In the genomic region with DNA sequence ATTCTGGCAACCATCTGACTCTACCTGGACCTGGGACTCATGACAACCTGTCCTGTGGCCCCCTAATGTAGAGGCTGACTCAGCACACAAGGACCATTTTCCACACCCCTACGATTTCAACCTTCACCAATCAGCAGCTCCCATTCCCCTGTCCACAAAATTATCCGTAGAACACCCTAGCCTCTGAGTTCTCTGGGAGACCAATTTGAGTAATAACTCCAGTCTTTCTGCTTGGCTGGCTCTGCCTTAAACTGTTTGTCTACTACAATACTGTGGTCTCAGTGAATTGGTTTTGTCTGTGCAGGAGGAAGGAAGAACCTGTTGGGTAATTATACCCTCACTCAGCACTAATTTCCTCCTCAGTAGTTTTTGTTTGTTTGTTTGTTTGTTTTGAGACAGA, we compare ENCODE assay signal across 12 cellular contexts.
DNase-seq lines count a peak whose midpoint lies in the region; ATAC-seq and TF ChIP-seq lines count a peak whose summit lies in the region.
"Had no signal": no experiment of that assay in that cellular context is flagged by ENCODE, and none has a peak within 500 bp of the region (broad histone marks: within the 10 kb centered on the region; RNA-seq: fewer than 3 reads in every experiment).

No MANE protein-coding gene starts in this region.

- WGBS in heart right ventricle, 2 donors: 86 to 89% methylated on average over 2 of the region's 2 CpGs

- no peak for ATAC-seq in central memory CD8-positive, alpha-beta T cell (replicated peaks; ENCODE audit: extremely low read depth, poor library complexity, severe bottlenecking)
- ATAC-seq in heart right ventricle: no peak
- no peak for ATAC-seq in GM19328 (IDR thresholded peaks at IDR 0.05; ENCODE audit: unreplicated experiment)

- H3K27ac ChIP-seq in neutrophil (peak overlapping the region; percentile 99), heart right ventricle (peak overlapping the region in 2 of 10 donors; percentile 42 to 80)
- H3K27ac ChIP-seq: VCaP had no signal

- H3K4me1 ChIP-seq in neutrophil (ENCODE audit: control insufficient read depth in 1 of 2, insufficient read depth in 1 of 2, low read depth in 1 of 2, low read length in 1 of 2): peaks cover 72 to 77% of the 10 kb centered on the region in 2 experiments
- H3K4me1 ChIP-seq in heart right ventricle: peaks cover 0 to 55% (median 13%) of the 10 kb centered on the region in 9 donors
- H3K4me1 ChIP-seq: breast epithelium had no signal

- no peaks in the 10 kb centered on the region for H3K27me3 Mint-ChIP-seq in central memory CD8-positive, alpha-beta T cell

- H3K4me3 ChIP-seq in neutrophil (ENCODE audit: low read depth in 1 of 2, low read length in 1 of 2) (peak overlapping the region; percentile 47 to 51), heart right ventricle (no peak overlapping the region)
- H3K4me3 ChIP-seq: breast epithelium had no signal

- H3K4me3 Mint-ChIP-seq in central memory CD8-positive, alpha-beta T cell: no peak overlapping the region

- DNase-seq in Daoy (ENCODE audit: low read depth): peak; percentile 46
- DNase-seq in Kasumi-1 (lab: John Stamatoyannopoulos, UW): peak; percentile 19 to 40
- DNase-seq in central memory CD8-positive, alpha-beta T cell (ENCODE audit: low spot score in 2 of 2): no peak
- no peak for DNase-seq in heart right ventricle
- no peak for DNase-seq in cortex of kidney (lab: John Stamatoyannopoulos, UW)
- DNase-seq in NCI-H446 (lab: John Stamatoyannopoulos, UW): no peak
- DNase-seq: GOT3, NCI-H446 treated with DMSO at 0.1 percent for 48 hours had no signal

- peaks cover 12% of the 10 kb centered on the region for H3K36me3 Mint-ChIP-seq in central memory CD8-positive, alpha-beta T cell (ENCODE audit: insufficient read depth)

- H3K9me3 Mint-ChIP-seq in central memory CD8-positive, alpha-beta T cell: no peaks in the 10 kb centered on the region

- H3K27ac Mint-ChIP-seq in central memory CD8-positive, alpha-beta T cell (ENCODE audit: low read depth): peak overlapping the region; percentile 26

- no peaks in the 10 kb centered on the region for H3K27me3 ChIP-seq in neutrophil
- H3K27me3 ChIP-seq in heart right ventricle: no peaks in the 10 kb centered on the region
- H3K27me3 ChIP-seq: breast epithelium had no signal

- TF ChIP-seq CTCF in neutrophil (IDR thresholded peaks at IDR 0.05) (no peak), heart right ventricle (IDR thresholded peaks at IDR 0.05) (no peak)

- H3K9me3 ChIP-seq in neutrophil: no peaks in the 10 kb centered on the region
- H3K9me3 ChIP-seq in heart right ventricle: no peaks in the 10 kb centered on the region
- H3K9me3 ChIP-seq: breast epithelium had no signal

- intact Hi-C loops in heart right ventricle (cut with DNase I): no loop called here

- peaks cover 75% of the 10 kb centered on the region for H3K4me1 Mint-ChIP-seq in central memory CD8-positive, alpha-beta T cell

- H3K36me3 ChIP-seq in neutrophil (peaks cover 5% of the 10 kb centered on the region), heart right ventricle (no peaks in the 10 kb centered on the region)
- H3K36me3 ChIP-seq: breast epithelium had no signal

Comparison
In these comparisons a context has a peak if more than half of its experiments do, and no peak if none do; other contexts are left out.
1. DNase-seq: peak in Daoy (single experiment) and Kasumi-1 (2 of 2); none in central memory CD8-positive, alpha-beta T cell (0 of 2), heart right ventricle (0 of 2), cortex of kidney (single experiment) and NCI-H446 (0 of 2).
2. H3K4me3 ChIP-seq: peak in neutrophil (2 of 2); none in heart right ventricle (0 of 10).